Comparison of ENCODE assay signal across 1 cellular context in the genomic region with DNA sequence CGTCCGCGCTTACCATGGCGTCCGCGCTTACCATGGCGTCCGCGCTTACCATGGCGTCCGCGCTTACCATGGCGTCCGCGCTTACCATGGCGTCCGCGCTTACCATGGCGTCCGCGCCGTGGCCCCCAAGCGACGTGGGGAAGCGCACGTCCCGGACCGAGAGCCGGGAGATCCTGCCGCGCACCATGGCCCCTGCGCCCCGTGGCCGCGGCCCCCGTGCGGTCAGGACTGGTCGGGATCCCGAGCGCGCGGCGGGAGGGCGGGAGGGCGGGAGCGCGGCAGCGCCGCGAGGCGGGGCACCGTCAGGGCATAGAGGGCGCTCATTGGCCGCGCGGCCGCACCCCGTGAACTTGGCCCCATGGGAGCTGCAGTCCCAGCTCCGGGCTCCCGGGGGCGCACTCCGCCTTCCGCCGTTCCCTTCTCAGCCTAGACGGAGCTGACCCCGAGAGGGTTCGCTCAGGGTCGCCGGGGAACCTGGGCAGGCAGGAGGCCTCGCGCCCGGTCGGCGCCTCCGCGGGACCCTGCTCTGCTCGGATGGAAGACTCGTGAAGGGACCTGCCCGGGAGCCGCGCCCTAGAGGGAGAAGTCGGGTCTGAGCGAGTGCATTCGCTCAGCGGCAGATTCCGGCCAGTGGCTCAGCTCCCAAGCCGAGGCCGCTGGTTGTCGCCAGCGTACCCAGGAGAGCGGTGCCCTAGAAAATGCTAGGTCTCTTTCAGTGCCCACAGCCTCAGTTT.
TF ChIP-seq lines count a peak whose summit lies in the region.

A gene with protein sequence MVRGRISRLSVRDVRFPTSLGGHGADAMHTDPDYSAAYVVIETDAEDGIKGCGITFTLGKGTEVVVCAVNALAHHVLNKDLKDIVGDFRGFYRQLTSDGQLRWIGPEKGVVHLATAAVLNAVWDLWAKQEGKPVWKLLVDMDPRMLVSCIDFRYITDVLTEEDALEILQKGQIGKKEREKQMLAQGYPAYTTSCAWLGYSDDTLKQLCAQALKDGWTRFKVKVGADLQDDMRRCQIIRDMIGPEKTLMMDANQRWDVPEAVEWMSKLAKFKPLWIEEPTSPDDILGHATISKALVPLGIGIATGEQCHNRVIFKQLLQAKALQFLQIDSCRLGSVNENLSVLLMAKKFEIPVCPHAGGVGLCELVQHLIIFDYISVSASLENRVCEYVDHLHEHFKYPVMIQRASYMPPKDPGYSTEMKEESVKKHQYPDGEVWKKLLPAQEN (minus strand): TSS at position 230 of the 734 bp plus-strand sequence. CDS start 43 bp downstream, at position 187.

TF ChIP-seq in WTC11, 78 proteins besides CTCF, POLR2A, EP300 and RAD21 (continued from another document):
- TF ChIP-seq, protein P1, sequence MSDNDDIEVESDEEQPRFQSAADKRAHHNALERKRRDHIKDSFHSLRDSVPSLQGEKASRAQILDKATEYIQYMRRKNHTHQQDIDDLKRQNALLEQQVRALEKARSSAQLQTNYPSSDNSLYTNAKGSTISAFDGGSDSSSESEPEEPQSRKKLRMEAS (CRISPR knock-in tag; IDR thresholded peaks at IDR 0.05) = peak; percentile 69; the same call in 1 of the 2 replicates
- TF ChIP-seq ZNF317 (CRISPR knock-in tag; IDR thresholded peaks at IDR 0.05; ENCODE audit: borderline replicate concordance, low read depth) (no peak), TEAD1 (CRISPR knock-in tag; IDR thresholded peaks at IDR 0.05) (peak; percentile 84), ZNF263 (CRISPR knock-in tag; IDR thresholded peaks at IDR 0.05; ENCODE audit: low read depth) (no peak), PRRX2 (CRISPR knock-in tag; IDR thresholded peaks at IDR 0.05) (no peak), OVOL2 (CRISPR knock-in tag; IDR thresholded peaks at IDR 0.05; ENCODE audit: borderline replicate concordance) (no peak), FOXK1 (CRISPR knock-in tag; IDR thresholded peaks at IDR 0.05) (no peak)
- TF ChIP-seq, protein P2, sequence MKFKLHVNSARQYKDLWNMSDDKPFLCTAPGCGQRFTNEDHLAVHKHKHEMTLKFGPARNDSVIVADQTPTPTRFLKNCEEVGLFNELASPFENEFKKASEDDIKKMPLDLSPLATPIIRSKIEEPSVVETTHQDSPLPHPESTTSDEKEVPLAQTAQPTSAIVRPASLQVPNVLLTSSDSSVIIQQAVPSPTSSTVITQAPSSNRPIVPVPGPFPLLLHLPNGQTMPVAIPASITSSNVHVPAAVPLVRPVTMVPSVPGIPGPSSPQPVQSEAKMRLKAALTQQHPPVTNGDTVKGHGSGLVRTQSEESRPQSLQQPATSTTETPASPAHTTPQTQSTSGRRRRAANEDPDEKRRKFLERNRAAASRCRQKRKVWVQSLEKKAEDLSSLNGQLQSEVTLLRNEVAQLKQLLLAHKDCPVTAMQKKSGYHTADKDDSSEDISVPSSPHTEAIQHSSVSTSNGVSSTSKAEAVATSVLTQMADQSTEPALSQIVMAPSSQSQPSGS (CRISPR knock-in tag; IDR thresholded peaks at IDR 0.05; ENCODE audit: borderline replicate concordance, low read depth) = no peak
- TF ChIP-seq, protein P3, sequence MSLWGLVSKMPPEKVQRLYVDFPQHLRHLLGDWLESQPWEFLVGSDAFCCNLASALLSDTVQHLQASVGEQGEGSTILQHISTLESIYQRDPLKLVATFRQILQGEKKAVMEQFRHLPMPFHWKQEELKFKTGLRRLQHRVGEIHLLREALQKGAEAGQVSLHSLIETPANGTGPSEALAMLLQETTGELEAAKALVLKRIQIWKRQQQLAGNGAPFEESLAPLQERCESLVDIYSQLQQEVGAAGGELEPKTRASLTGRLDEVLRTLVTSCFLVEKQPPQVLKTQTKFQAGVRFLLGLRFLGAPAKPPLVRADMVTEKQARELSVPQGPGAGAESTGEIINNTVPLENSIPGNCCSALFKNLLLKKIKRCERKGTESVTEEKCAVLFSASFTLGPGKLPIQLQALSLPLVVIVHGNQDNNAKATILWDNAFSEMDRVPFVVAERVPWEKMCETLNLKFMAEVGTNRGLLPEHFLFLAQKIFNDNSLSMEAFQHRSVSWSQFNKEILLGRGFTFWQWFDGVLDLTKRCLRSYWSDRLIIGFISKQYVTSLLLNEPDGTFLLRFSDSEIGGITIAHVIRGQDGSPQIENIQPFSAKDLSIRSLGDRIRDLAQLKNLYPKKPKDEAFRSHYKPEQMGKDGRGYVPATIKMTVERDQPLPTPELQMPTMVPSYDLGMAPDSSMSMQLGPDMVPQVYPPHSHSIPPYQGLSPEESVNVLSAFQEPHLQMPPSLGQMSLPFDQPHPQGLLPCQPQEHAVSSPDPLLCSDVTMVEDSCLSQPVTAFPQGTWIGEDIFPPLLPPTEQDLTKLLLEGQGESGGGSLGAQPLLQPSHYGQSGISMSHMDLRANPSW (CRISPR knock-in tag; conservative IDR thresholded peaks at IDR 0.05; ENCODE audit: low read depth) = no peak
- TF ChIP-seq, protein P4, sequence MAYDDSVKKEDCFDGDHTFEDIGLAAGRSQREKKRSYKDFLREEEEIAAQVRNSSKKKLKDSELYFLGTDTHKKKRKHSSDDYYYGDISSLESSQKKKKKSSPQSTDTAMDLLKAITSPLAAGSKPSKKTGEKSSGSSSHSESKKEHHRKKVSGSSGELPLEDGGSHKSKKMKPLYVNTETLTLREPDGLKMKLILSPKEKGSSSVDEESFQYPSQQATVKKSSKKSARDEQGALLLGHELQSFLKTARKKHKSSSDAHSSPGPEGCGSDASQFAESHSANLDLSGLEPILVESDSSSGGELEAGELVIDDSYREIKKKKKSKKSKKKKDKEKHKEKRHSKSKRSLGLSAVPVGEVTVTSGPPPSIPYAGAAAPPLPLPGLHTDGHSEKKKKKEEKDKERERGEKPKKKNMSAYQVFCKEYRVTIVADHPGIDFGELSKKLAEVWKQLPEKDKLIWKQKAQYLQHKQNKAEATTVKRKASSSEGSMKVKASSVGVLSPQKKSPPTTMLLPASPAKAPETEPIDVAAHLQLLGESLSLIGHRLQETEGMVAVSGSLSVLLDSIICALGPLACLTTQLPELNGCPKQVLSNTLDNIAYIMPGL (CRISPR knock-in tag; IDR thresholded peaks at IDR 0.05) = peak; percentile 95
- TF ChIP-seq, protein P5, sequence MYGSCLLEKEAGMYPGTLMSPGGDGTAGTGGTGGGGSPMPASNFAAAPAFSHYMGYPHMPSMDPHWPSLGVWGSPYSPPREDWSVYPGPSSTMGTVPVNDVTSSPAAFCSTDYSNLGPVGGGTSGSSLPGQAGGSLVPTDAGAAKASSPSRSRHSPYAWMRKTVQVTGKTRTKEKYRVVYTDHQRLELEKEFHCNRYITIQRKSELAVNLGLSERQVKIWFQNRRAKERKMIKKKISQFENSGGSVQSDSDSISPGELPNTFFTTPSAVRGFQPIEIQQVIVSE (CRISPR knock-in tag; IDR thresholded peaks at IDR 0.05; ENCODE audit: borderline replicate concordance) = no peak
